In genomic region chr10:74079914-74080590, GRCh38 we compare ENCODE assay signal across 14 cellular contexts.
A peak's percentile ranks its signal among the peaks of the same experiment; 100 is the strongest.
DNase-seq lines count a peak whose midpoint lies in the region; FAIRE-seq and TF ChIP-seq lines count a peak whose summit lies in the region.
"Had no signal": no experiment of that assay in that cellular context is flagged by ENCODE, and none has a peak within 500 bp of the region (broad histone marks: within the 10 kb centered on the region; RNA-seq: fewer than 3 reads in every experiment).

No MANE protein-coding gene starts in this region.

- no peaks in the 10 kb centered on the region for H3K9me3 Mint-ChIP-seq in neural progenitor cell
- H3K9me3 Mint-ChIP-seq: naive thymus-derived CD8-positive, alpha-beta T cell had no signal

- peaks cover 3% of the 10 kb centered on the region; the same call in 1 of the 2 replicates for H3F3A ChIP-seq in Loucy (ENCODE audit: low read depth)
- H3F3A ChIP-seq in neural progenitor cell (ENCODE audit: low read depth): no peaks in the 10 kb centered on the region

- H3K27me3 ChIP-seq in Loucy (ENCODE audit: insufficient read depth, low read length, poor library complexity, severe bottlenecking) (no peaks in the 10 kb centered on the region), neural progenitor cell (no peaks in the 10 kb centered on the region)
- H3K27me3 ChIP-seq: testis had no signal

- H3K9me3 ChIP-seq in Loucy (ENCODE audit: insufficient read depth, low read depth, low read length): no peaks in the 10 kb centered on the region
- no peaks in the 10 kb centered on the region for H3K9me3 ChIP-seq in neural progenitor cell (ENCODE audit: low read depth)
- H3K9me3 ChIP-seq: testis had no signal

- no peaks in the 10 kb centered on the region for H3K27me3 Mint-ChIP-seq in neural progenitor cell (ENCODE audit: insufficient read depth, low read depth)
- H3K27me3 Mint-ChIP-seq: naive thymus-derived CD8-positive, alpha-beta T cell had no signal

- H2AFZ ChIP-seq in Loucy (ENCODE audit: low read length) (no peak overlapping the region), neural progenitor cell (replicated peaks) (no peak overlapping the region)

- H4K20me1 ChIP-seq in Loucy (ENCODE audit: insufficient read depth, low read length, poor library complexity, severe bottlenecking) (peaks cover 4% of the 10 kb centered on the region), neural progenitor cell (ENCODE audit: low read depth) (no peaks in the 10 kb centered on the region)

- H3K79me2 ChIP-seq in Loucy (ENCODE audit: insufficient read depth, low read length) (no peaks in the 10 kb centered on the region), neural progenitor cell (ENCODE audit: low read depth) (no peaks in the 10 kb centered on the region)

- H3K9ac ChIP-seq in Loucy (ENCODE audit: low read depth, low read length, poor library complexity, severe bottlenecking) (no peak overlapping the region), neural progenitor cell (no peak overlapping the region)

- peaks cover 32% of the 10 kb centered on the region for H3K4me1 Mint-ChIP-seq in neural progenitor cell

- no peak overlapping the region for H3K27ac Mint-ChIP-seq in neural progenitor cell

- no peak overlapping the region for H3K4me3 ChIP-seq in Loucy (ENCODE audit: low read length, poor library complexity, severe bottlenecking)
- no peak overlapping the region for H3K4me3 ChIP-seq in cardiac fibroblast (replicated peaks in 1 of 2; ENCODE audit: low read depth in 2 of 2, low read length in 2 of 2)
- H3K4me3 ChIP-seq in neural progenitor cell: no peak overlapping the region
- H3K4me3 ChIP-seq in lower leg skin (ENCODE audit: low read depth, poor library complexity, severe bottlenecking): no peak overlapping the region
- H3K4me3 ChIP-seq: testis had no signal

- H3K4me3 Mint-ChIP-seq in neural progenitor cell: no peak overlapping the region
- H3K4me3 Mint-ChIP-seq: naive thymus-derived CD8-positive, alpha-beta T cell had no signal

- H3K36me3 ChIP-seq in Loucy (ENCODE audit: insufficient read depth, low read length): peaks cover 15% of the 10 kb centered on the region; the same call in 1 of the 2 replicates
- no peaks in the 10 kb centered on the region for H3K36me3 ChIP-seq in neural progenitor cell

- H3K9me2 ChIP-seq in Loucy (replicated peaks; ENCODE audit: low read depth, low read length): no peaks in the 10 kb centered on the region

- H3K4me1 ChIP-seq in Loucy (ENCODE audit: insufficient read depth, low read length, poor library complexity, severe bottlenecking) (peaks cover 37% of the 10 kb centered on the region), neural progenitor cell (peaks cover 9% of the 10 kb centered on the region)
- H3K4me1 ChIP-seq: testis had no signal

- intact Hi-C loops in lower leg skin (cut with DNase I; ENCODE audit: low total_unique reads): no loop called here

- no peak for DNase-seq in GM18507 (ENCODE audit: extremely low spot score, insufficient read length, low read depth)
- peak; percentile 50 to 63 for DNase-seq in cardiac fibroblast (ENCODE audit: low read depth in 2 of 2)
- DNase-seq in neural progenitor cell (ENCODE audit: low spot score): no peak
- DNase-seq in RPMI8226: no peak
- no peak for DNase-seq in DMS153 (lab: John Stamatoyannopoulos, UW)
- DNase-seq in lower leg skin (ENCODE audit: low spot score in 2 of 2): no peak
- DNase-seq in NCI-H1105 (lab: John Stamatoyannopoulos, UW): no peak
- DNase-seq: DMS79 treated with DMSO at 0.1 percent for 48 hours; glutamatergic neuron; naive thymus-derived CD8-positive, alpha-beta T cell; NCI-H2029 treated with DMSO at 0.1 percent for 48 hours; stimulated activated CD4-positive, alpha-beta T cell treated with anti-CD3 and anti-CD28 coated beads, Interleukin-2, amount 100 ng/mL, for 24 hours; testis had no signal

- H3K4me2 ChIP-seq in Loucy (ENCODE audit: low read depth, low read length, poor library complexity, severe bottlenecking) (peak overlapping the region; percentile 21), neural progenitor cell (no peak overlapping the region)

- TF ChIP-seq POLR2A in lower leg skin (IDR thresholded peaks at IDR 0.05): no peak

- WGBS in lower leg skin, 2 donors: 57 to 58% methylated on average over 2 of the region's 2 CpGs

- FAIRE-seq in GM18507 (lab: Jason Lieb, UNC): peak; percentile 9

- peak overlapping the region; percentile 28 for H3K27ac ChIP-seq in neural progenitor cell
- H3K27ac ChIP-seq: testis had no signal

- TF ChIP-seq CTCF in Loucy (conservative IDR thresholded peaks at IDR 0.05; ENCODE audit: low read length) (no peak), cardiac fibroblast (IDR thresholded peaks at IDR 0.05; ENCODE audit: low read depth, low read length) (no peak), neural progenitor cell (IDR thresholded peaks at IDR 0.05) (no peak), lower leg skin (IDR thresholded peaks at IDR 0.05) (no peak)

- H3K36me3 Mint-ChIP-seq in neural progenitor cell: peaks cover 20% of the 10 kb centered on the region

Comparison
In these comparisons a context has a peak if more than half of its experiments do, and no peak if none do; other contexts are left out.
1. DNase-seq: peak in cardiac fibroblast (2 of 2); none in GM18507 (single experiment), neural progenitor cell (single experiment), RPMI8226 (single experiment), DMS153 (single experiment), lower leg skin (0 of 2) and NCI-H1105 (single experiment).